ENCODE assay signal across 1 cellular context in genomic region chr3:122893754-122894668, GRCh38.
A peak's percentile ranks its signal among the peaks of the same experiment; 100 is the strongest.
TF ChIP-seq lines count a peak whose summit lies in the region.

No MANE protein-coding gene starts in this region.

TF ChIP-seq in HepG2, 621 proteins besides CTCF, POLR2A, EP300 and RAD21 (continued from another document and continues in another):
- TF ChIP-seq, protein P1, sequence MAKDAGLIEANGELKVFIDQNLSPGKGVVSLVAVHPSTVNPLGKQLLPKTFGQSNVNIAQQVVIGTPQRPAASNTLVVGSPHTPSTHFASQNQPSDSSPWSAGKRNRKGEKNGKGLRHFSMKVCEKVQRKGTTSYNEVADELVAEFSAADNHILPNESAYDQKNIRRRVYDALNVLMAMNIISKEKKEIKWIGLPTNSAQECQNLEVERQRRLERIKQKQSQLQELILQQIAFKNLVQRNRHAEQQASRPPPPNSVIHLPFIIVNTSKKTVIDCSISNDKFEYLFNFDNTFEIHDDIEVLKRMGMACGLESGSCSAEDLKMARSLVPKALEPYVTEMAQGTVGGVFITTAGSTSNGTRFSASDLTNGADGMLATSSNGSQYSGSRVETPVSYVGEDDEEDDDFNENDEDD (CRISPR knock-in tag; IDR thresholded peaks at IDR 0.05; ENCODE audit: borderline replicate concordance), result no peak
- no peak for TF ChIP-seq ZSCAN22 (CRISPR knock-in tag; IDR thresholded peaks at IDR 0.05)
- no peak for TF ChIP-seq SYNCRIP (IDR thresholded peaks at IDR 0.05; ENCODE audit: insufficient read depth, low read depth, low read length)
- no peak for TF ChIP-seq TERF1 (CRISPR knock-in tag; IDR thresholded peaks at IDR 0.05)
- TF ChIP-seq KLF6 (CRISPR knock-in tag; IDR thresholded peaks at IDR 0.05), result 0 out of 2 replicates have a peak, but pooled peaks have one; percentile 19
- no peak for TF ChIP-seq TBL1XR1 (IDR thresholded peaks at IDR 0.05; ENCODE audit: borderline replicate concordance, low read length, partially characterized antibody)
- TF ChIP-seq, protein P2, sequence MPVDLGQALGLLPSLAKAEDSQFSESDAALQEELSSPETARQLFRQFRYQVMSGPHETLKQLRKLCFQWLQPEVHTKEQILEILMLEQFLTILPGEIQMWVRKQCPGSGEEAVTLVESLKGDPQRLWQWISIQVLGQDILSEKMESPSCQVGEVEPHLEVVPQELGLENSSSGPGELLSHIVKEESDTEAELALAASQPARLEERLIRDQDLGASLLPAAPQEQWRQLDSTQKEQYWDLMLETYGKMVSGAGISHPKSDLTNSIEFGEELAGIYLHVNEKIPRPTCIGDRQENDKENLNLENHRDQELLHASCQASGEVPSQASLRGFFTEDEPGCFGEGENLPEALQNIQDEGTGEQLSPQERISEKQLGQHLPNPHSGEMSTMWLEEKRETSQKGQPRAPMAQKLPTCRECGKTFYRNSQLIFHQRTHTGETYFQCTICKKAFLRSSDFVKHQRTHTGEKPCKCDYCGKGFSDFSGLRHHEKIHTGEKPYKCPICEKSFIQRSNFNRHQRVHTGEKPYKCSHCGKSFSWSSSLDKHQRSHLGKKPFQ (CRISPR knock-in tag; IDR thresholded peaks at IDR 0.05; ENCODE audit: insufficient replicate concordance), result no peak
- TF ChIP-seq NCOR1 (IDR thresholded peaks at IDR 0.05; ENCODE audit: borderline replicate concordance, low read length), result peak; percentile 31; the same call in 1 of the 2 replicates
- no peak for TF ChIP-seq ZBTB21 (CRISPR knock-in tag; IDR thresholded peaks at IDR 0.05)
- TF ChIP-seq GLMP (CRISPR knock-in tag; IDR thresholded peaks at IDR 0.05; ENCODE audit: borderline replicate concordance), result no peak
- peak; percentile 80; the same call in 1 of the 2 replicates for TF ChIP-seq TBX2 (CRISPR knock-in tag; IDR thresholded peaks at IDR 0.05; ENCODE audit: borderline replicate concordance)
- TF ChIP-seq FOXJ3 (CRISPR knock-in tag; IDR thresholded peaks at IDR 0.05; ENCODE audit: borderline replicate concordance), result 0 out of 2 replicates have a peak, but pooled peaks have one; percentile 43
- no peak for TF ChIP-seq EEA1 (CRISPR knock-in tag; IDR thresholded peaks at IDR 0.05; ENCODE audit: borderline replicate concordance)
- no peak for TF ChIP-seq SP5 (CRISPR knock-in tag; IDR thresholded peaks at IDR 0.05; ENCODE audit: borderline replicate concordance, low read depth)
- no peak for TF ChIP-seq ZNF569 (CRISPR knock-in tag; IDR thresholded peaks at IDR 0.05; ENCODE audit: borderline replicate concordance)
- no peak for TF ChIP-seq CEBPZ (IDR thresholded peaks at IDR 0.05; ENCODE audit: low read length)
- TF ChIP-seq GRHL1 (CRISPR knock-in tag; conservative IDR thresholded peaks at IDR 0.05), result no peak
- TF ChIP-seq NR3C1 (CRISPR knock-in tag; IDR thresholded peaks at IDR 0.05), result no peak
- TF ChIP-seq, protein P3, sequence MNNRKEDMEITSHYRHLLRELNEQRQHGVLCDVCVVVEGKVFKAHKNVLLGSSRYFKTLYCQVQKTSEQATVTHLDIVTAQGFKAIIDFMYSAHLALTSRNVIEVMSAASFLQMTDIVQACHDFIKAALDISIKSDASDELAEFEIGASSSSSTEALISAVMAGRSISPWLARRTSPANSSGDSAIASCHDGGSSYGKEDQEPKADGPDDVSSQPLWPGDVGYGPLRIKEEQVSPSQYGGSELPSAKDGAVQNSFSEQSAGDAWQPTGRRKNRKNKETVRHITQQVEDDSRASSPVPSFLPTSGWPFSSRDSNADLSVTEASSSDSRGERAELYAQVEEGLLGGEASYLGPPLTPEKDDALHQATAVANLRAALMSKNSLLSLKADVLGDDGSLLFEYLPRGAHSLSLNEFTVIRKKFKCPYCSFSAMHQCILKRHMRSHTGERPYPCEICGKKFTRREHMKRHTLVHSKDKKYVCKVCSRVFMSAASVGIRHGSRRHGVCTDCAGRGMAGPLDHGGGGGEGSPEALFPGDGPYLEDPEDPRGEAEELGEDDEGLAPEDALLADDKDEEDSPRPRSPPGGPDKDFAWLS (CRISPR knock-in tag; IDR thresholded peaks at IDR 0.05; ENCODE audit: borderline replicate concordance), result no peak
- TF ChIP-seq ZNF75D (CRISPR knock-in tag; IDR thresholded peaks at IDR 0.05; ENCODE audit: borderline replicate concordance), result no peak
- TF ChIP-seq HINFP (CRISPR knock-in tag; IDR thresholded peaks at IDR 0.05; ENCODE audit: low read depth), result no peak
- no peak for TF ChIP-seq NPAS2 (CRISPR knock-in tag; IDR thresholded peaks at IDR 0.05; ENCODE audit: borderline replicate concordance)
- no peak for TF ChIP-seq AHR (CRISPR knock-in tag; IDR thresholded peaks at IDR 0.05)
- no peak for TF ChIP-seq FOXO4 (CRISPR knock-in tag; conservative IDR thresholded peaks at IDR 0.05)
- no peak for TF ChIP-seq ZNF547 (CRISPR knock-in tag; IDR thresholded peaks at IDR 0.05)
- no peak for TF ChIP-seq MXD4 (CRISPR knock-in tag; IDR thresholded peaks at IDR 0.05)
- peak; percentile 73 for TF ChIP-seq ZMYM4 (CRISPR knock-in tag; IDR thresholded peaks at IDR 0.05)
- TF ChIP-seq ZFY (CRISPR knock-in tag; IDR thresholded peaks at IDR 0.05), result no peak
- TF ChIP-seq GPN1 (CRISPR knock-in tag; IDR thresholded peaks at IDR 0.05; ENCODE audit: borderline replicate concordance), result no peak
- TF ChIP-seq ZNF564 (CRISPR knock-in tag; IDR thresholded peaks at IDR 0.05), result no peak
- no peak for TF ChIP-seq ZC3H4 (CRISPR knock-in tag; IDR thresholded peaks at IDR 0.05; ENCODE audit: borderline replicate concordance)
- no peak for TF ChIP-seq NONO (IDR thresholded peaks at IDR 0.05)
- TF ChIP-seq NONO (CRISPR knock-in tag; conservative IDR thresholded peaks at IDR 0.05), result peak; percentile 51; the same call in 1 of the 2 replicates
- TF ChIP-seq RNF219 (CRISPR knock-in tag; IDR thresholded peaks at IDR 0.05), result no peak
